Comparison of ENCODE assay signal across 8 cellular contexts in genomic region chr12:88141425-88141773, GRCh38. TPM values are rescaled to one million over a fixed set of nuclear protein-coding genes. Genes with fewer than 3 reads are reported as not detected.
DNase-seq lines count a peak whose midpoint lies in the region; ATAC-seq and TF ChIP-seq lines count a peak whose summit lies in the region.

No MANE protein-coding gene starts in this region.

- peak overlapping the region; percentile 89 for H3K4me3 Mint-ChIP-seq in chondrocyte (ENCODE audit: unreplicated experiment)
- H3K4me3 Mint-ChIP-seq in naive thymus-derived CD4-positive, alpha-beta T cell, result peak overlapping the region; percentile 88 to 100 (median 96)

- DNase-seq in chondrocyte (ENCODE audit: low spot score) (no peak), NCI-H82 treated with DMSO at 0.1 percent for 48 hours (lab: John Stamatoyannopoulos, UW; ENCODE audit: unreplicated experiment) (no peak), NCI-H2171 (lab: John Stamatoyannopoulos, UW) (no peak)
- no peak for DNase-seq in naive thymus-derived CD4-positive, alpha-beta T cell
- no peak for DNase-seq in activated CD8-positive, alpha-beta memory T cell treated with anti-CD3 and anti-CD28 coated beads, Interleukin-2, amount 50 U/mL, for 4 hours

- H3K27ac Mint-ChIP-seq in chondrocyte (ENCODE audit: unreplicated experiment), result peak overlapping the region; percentile 90
- H3K27ac Mint-ChIP-seq in naive thymus-derived CD4-positive, alpha-beta T cell, result peak overlapping the region; percentile 66 to 99 (median 94)

- 0 out of 2 replicates have a peak, but pooled peaks cover 8% of the 10 kb centered on the region for H4K20me1 ChIP-seq in BLaER1

- peaks cover 19% of the 10 kb centered on the region for H3K4me1 Mint-ChIP-seq in chondrocyte (ENCODE audit: low read depth)
- H3K4me1 Mint-ChIP-seq in naive thymus-derived CD4-positive, alpha-beta T cell, result peaks cover 26 to 69% (median 45%) of the 10 kb centered on the region in 7 donors

- H3K27me3 ChIP-seq in BLaER1 (no peaks in the 10 kb centered on the region), HUES6 (ENCODE audit: control insufficient read depth, insufficient read depth, low read length) (no peaks in the 10 kb centered on the region)
- no peaks in the 10 kb centered on the region for H3K27me3 ChIP-seq in naive thymus-derived CD4-positive, alpha-beta T cell (ENCODE audit: control insufficient read depth in 2 of 2, insufficient read depth in 2 of 2, low read length in 2 of 2)

- peak overlapping the region; percentile 85 for H3K9ac ChIP-seq in BLaER1
- peak overlapping the region; percentile 48 for H3K9ac ChIP-seq in HUES6 (ENCODE audit: low read length)

- peak overlapping the region; percentile 87 for H3K4me2 ChIP-seq in BLaER1

- no peaks in the 10 kb centered on the region for H3K9me3 Mint-ChIP-seq in chondrocyte (ENCODE audit: low read depth)
- H3K9me3 Mint-ChIP-seq in naive thymus-derived CD4-positive, alpha-beta T cell, result peaks cover 0 to 2% (median 0%) of the 10 kb centered on the region in 11 donors

- no peak for TF ChIP-seq CTCF in chondrocyte (IDR thresholded peaks at IDR 0.05)

- no peaks in the 10 kb centered on the region for H3K27me3 Mint-ChIP-seq in chondrocyte (ENCODE audit: low read depth)
- H3K27me3 Mint-ChIP-seq in naive thymus-derived CD4-positive, alpha-beta T cell, result no peaks in the 10 kb centered on the region

- H3K4me1 ChIP-seq in BLaER1 (peaks cover 24% of the 10 kb centered on the region), HUES6 (ENCODE audit: control insufficient read depth, insufficient read depth, low read length) (peaks cover 32% of the 10 kb centered on the region)
- peaks cover 12 to 14% of the 10 kb centered on the region in 2 donors for H3K4me1 ChIP-seq in naive thymus-derived CD4-positive, alpha-beta T cell (ENCODE audit: control insufficient read depth in 2 of 2, insufficient read depth in 2 of 2, low read length in 2 of 2)

- intact Hi-C loops in naive thymus-derived CD4-positive, alpha-beta T cell (cut with micrococcal nuclease), result loop anchor here in 1 of 2 donors (1.0 to 5.0 kb wide), 3 partner anchors 9 to 1721 kb away; no protein-coding TSS in a partner anchor

- POLR2A ChIA-PET in naive thymus-derived CD4-positive, alpha-beta T cell (lab: Charles Lee), result interaction anchor here (0.6 to 2.0 kb wide), 3 partner anchors 36 to 1568 kb away, joined by 4 to 14 read pairs (median 7); partner anchors contain the start of gene ATP2B1

- no peaks in the 10 kb centered on the region for H3K9me3 ChIP-seq in BLaER1
- H3K9me3 ChIP-seq in HUES6 (ENCODE audit: control insufficient read depth, insufficient read depth, low read depth, low read length), result no peaks in the 10 kb centered on the region
- no peaks in the 10 kb centered on the region for H3K9me3 ChIP-seq in naive thymus-derived CD4-positive, alpha-beta T cell (ENCODE audit: control insufficient read depth in 2 of 3, low read length in 3 of 3)

- peaks cover 6% of the 10 kb centered on the region for H3K36me3 Mint-ChIP-seq in chondrocyte (ENCODE audit: low read depth)
- H3K36me3 Mint-ChIP-seq in naive thymus-derived CD4-positive, alpha-beta T cell, result peaks cover 11 to 24% (median 18%) of the 10 kb centered on the region in 5 donors

- H3K36me3 ChIP-seq in BLaER1, result peaks cover 9% of the 10 kb centered on the region
- peaks cover 11% of the 10 kb centered on the region; the same call in 1 of the 2 replicates for H3K36me3 ChIP-seq in HUES6 (ENCODE audit: control insufficient read depth, insufficient read depth, low read length)
- peaks cover 0 to 8% (median 0%) of the 10 kb centered on the region in 3 experiments for H3K36me3 ChIP-seq in naive thymus-derived CD4-positive, alpha-beta T cell (ENCODE audit: control insufficient read depth in 2 of 3, insufficient read depth in 3 of 3, low read length in 3 of 3)

- no peak for ATAC-seq in naive thymus-derived CD4-positive, alpha-beta T cell
- ATAC-seq in HG03378 (IDR thresholded peaks at IDR 0.05; ENCODE audit: unreplicated experiment), result no peak

- CTCF ChIA-PET in naive thymus-derived CD4-positive, alpha-beta T cell (lab: Charles Lee), result no interaction called here

- H3K27ac ChIP-seq in BLaER1, result peak overlapping the region; percentile 71
- H3K27ac ChIP-seq in HUES6 (ENCODE audit: low read depth, low read length), result no peak overlapping the region
- peak overlapping the region; percentile 84 for H3K27ac ChIP-seq in naive thymus-derived CD4-positive, alpha-beta T cell (ENCODE audit: low read depth, low read length)

- peak overlapping the region; percentile 91 for H3K4me3 ChIP-seq in BLaER1
- H3K4me3 ChIP-seq in HUES6 (ENCODE audit: low read depth, low read length), result peak overlapping the region; percentile 97
- H3K4me3 ChIP-seq in naive thymus-derived CD4-positive, alpha-beta T cell (ENCODE audit: low read length), result peak overlapping the region; percentile 82

RNA-seq across cellular contexts. Expression of gene CEP290, which starts 0.5 kb away (rescaled TPM):
- total RNA-seq in chondrocyte, result 15.0 to 20.6 TPM (median 16.9 TPM) in 3 replicates
- total RNA-seq in naive thymus-derived CD4-positive, alpha-beta T cell, result 10 to 100 TPM; 14.7 to 29.5 (median 19.5) TPM
- polyA plus RNA-seq in naive thymus-derived CD4-positive, alpha-beta T cell, result 1 to 10 TPM; 4.4 to 7.5 TPM

RNA-seq across cellular contexts. Expression of gene TMTC3, which starts 0.7 kb away (rescaled TPM):
- total RNA-seq in chondrocyte, result 47.4 to 63.6 TPM (median 50.5 TPM) in 3 replicates
- total RNA-seq in naive thymus-derived CD4-positive, alpha-beta T cell, result 10 to 100 TPM in 2 of 5 experiments, 1 to 10 TPM in 3; 6.4 to 11.1 (median 7.5) TPM
- polyA plus RNA-seq in naive thymus-derived CD4-positive, alpha-beta T cell, result 1 to 10 TPM; 2.5 to 3.1 TPM
